20 cellular contexts compared by ENCODE assay signal in genomic region chr17:79276824-79277223, GRCh38.
DNase-seq lines count a peak whose midpoint lies in the region; ATAC-seq, FAIRE-seq and TF ChIP-seq lines count a peak whose summit lies in the region.
"Had no signal": no experiment of that assay in that cellular context is flagged by ENCODE, and none has a peak within 500 bp of the region (broad histone marks: within the 10 kb centered on the region; RNA-seq: fewer than 3 reads in every experiment).

No MANE protein-coding gene starts in this region.

- DNase-seq in HepG2 (ENCODE audit: low spot score) = no peak
- no peak for DNase-seq in right lobe of liver
- peak; percentile 67 for DNase-seq in NCI-H1694 (lab: John Stamatoyannopoulos, UW)
- peak; percentile 41 for DNase-seq in WERI-Rb-1
- DNase-seq in stimulated activated effector memory CD8-positive, alpha-beta T cell treated with anti-CD3 and anti-CD28 coated beads, Interleukin-12 subunit alpha, Interleukin-12 subunit beta, amount 100 ng/mL, for 72 hours (ENCODE audit: low spot score in 2 of 2) = no peak
- DNase-seq in thyroid gland = no peak
- DNase-seq in vagina (ENCODE audit: extremely low spot score in 2 of 2) = no peak
- DNase-seq: CD8-positive, alpha-beta memory T cell; KBM-7; NCI-H1048; NCI-H1436 treated with DMSO at 0.1 percent for 48 hours; NCI-H2081 treated with DMSO at 0.1 percent for 48 hours; NCI-H2227 treated with DMSO at 0.1 percent for 48 hours; NCI-H526 treated with DMSO at 0.1 percent for 48 hours had no signal

- H2AFZ ChIP-seq in HepG2 (ENCODE audit: low read length) = no peak overlapping the region

- no peak overlapping the region for H3K4me3 Mint-ChIP-seq in stimulated activated effector memory CD8-positive, alpha-beta T cell treated with anti-CD3 and anti-CD28 coated beads, Interleukin-12 subunit alpha, Interleukin-12 subunit beta, amount 100 ng/mL, for 72 hours
- H3K4me3 Mint-ChIP-seq: CD8-positive, alpha-beta memory T cell had no signal

- no TSS peak for BruUV-seq in HepG2 (replicated peaks; lab: Mats Ljungman, UMichigan)

- ATAC-seq in HepG2 = no peak
- no peak for ATAC-seq in right lobe of liver
- ATAC-seq in stimulated activated effector memory CD8-positive, alpha-beta T cell treated with anti-CD3 and anti-CD28 coated beads, Interleukin-12 subunit alpha, Interleukin-12 subunit beta, amount 100 ng/mL, for 72 hours = peak; percentile 12
- no peak for ATAC-seq in HG03460 (IDR thresholded peaks at IDR 0.05; ENCODE audit: unreplicated experiment)
- ATAC-seq: Right ventricle myocardium inferior, SK-N-SH treated with all-trans-retinoic acid at 6 μM for 48 hours had no signal

- H3K36me3 ChIP-seq in HepG2 (replicated peaks in 1 of 2; ENCODE audit: control insufficient read depth in 1 of 2, insufficient read depth in 2 of 2, low read length in 2 of 2) (no peaks in the 10 kb centered on the region), right lobe of liver (no peaks in the 10 kb centered on the region), WERI-Rb-1 (0 out of 2 replicates have a peak, but pooled peaks cover 3% of the 10 kb centered on the region), thyroid gland (no peaks in the 10 kb centered on the region), vagina (no peaks in the 10 kb centered on the region)
- H3K36me3 ChIP-seq: BLaER1, HAP-1 had no signal

- CTCF ChIA-PET in HepG2 (lab: Yijun Ruan, JAX; ENCODE audit: low intra/inter-chr PET ratio, low total read pairs) = no interaction called here

- no peaks in the 10 kb centered on the region for H3K79me2 ChIP-seq in HepG2 (ENCODE audit: insufficient read depth, low read length)

- POLR2A ChIA-PET in HepG2 (lab: Yijun Ruan, JAX) = no interaction called here

- no peak for TF ChIP-seq RAD21 in HepG2 (CRISPR knock-in tag; IDR thresholded peaks at IDR 0.05)

- no peaks in the 10 kb centered on the region for H3K36me3 Mint-ChIP-seq in stimulated activated effector memory CD8-positive, alpha-beta T cell treated with anti-CD3 and anti-CD28 coated beads, Interleukin-12 subunit alpha, Interleukin-12 subunit beta, amount 100 ng/mL, for 72 hours
- H3K36me3 Mint-ChIP-seq: CD8-positive, alpha-beta memory T cell had no signal

- no peak for FAIRE-seq in HepG2 (lab: Jason Lieb, UNC)
- FAIRE-seq: GM19239 had no signal

- TF ChIP-seq CTCF in HepG2 (CRISPR knock-in tag; IDR thresholded peaks at IDR 0.05) = no peak
- TF ChIP-seq CTCF in right lobe of liver (IDR thresholded peaks at IDR 0.05) = no peak
- TF ChIP-seq CTCF in WERI-Rb-1 (IDR thresholded peaks at IDR 0.05; ENCODE audit: low read depth, low read length) = no peak
- TF ChIP-seq CTCF in thyroid gland (IDR thresholded peaks at IDR 0.05) = no peak
- no peak for TF ChIP-seq CTCF in vagina (IDR thresholded peaks at IDR 0.05)

- H3K9me3 Mint-ChIP-seq in stimulated activated effector memory CD8-positive, alpha-beta T cell treated with anti-CD3 and anti-CD28 coated beads, Interleukin-12 subunit alpha, Interleukin-12 subunit beta, amount 100 ng/mL, for 72 hours = no peaks in the 10 kb centered on the region
- H3K9me3 Mint-ChIP-seq: CD8-positive, alpha-beta memory T cell had no signal

- H3K27ac Mint-ChIP-seq in stimulated activated effector memory CD8-positive, alpha-beta T cell treated with anti-CD3 and anti-CD28 coated beads, Interleukin-12 subunit alpha, Interleukin-12 subunit beta, amount 100 ng/mL, for 72 hours = no peak overlapping the region
- H3K27ac Mint-ChIP-seq: CD8-positive, alpha-beta memory T cell had no signal

- in situ Hi-C loops in HepG2 (cut with HindIII; ENCODE audit: extremely low pct_ligation_motif_present, low pct_unique_long_range_greater_than_20kb) = no loop called here

- intact Hi-C loops in HepG2 (cut with micrococcal nuclease; ENCODE audit: unreplicated experiment) = no loop called here
- intact Hi-C loops in right lobe of liver (cut with DNase I) = no loop called here
- intact Hi-C loops in thyroid gland (cut with DNase I) = no loop called here
- intact Hi-C loops in vagina (cut with DNase I) = loop anchor here (5.0 kb wide), 1 partner anchor 135 kb away; no protein-coding TSS in a partner anchor

- no peak for TF ChIP-seq EP300 in HepG2 (IDR thresholded peaks at IDR 0.05; ENCODE audit: low read depth in 2 of 2, low read length in 2 of 2)
- TF ChIP-seq EP300 in HepG2 (CRISPR knock-in tag; IDR thresholded peaks at IDR 0.05; ENCODE audit: borderline replicate concordance) = no peak

- H3K4me3 ChIP-seq in HepG2 (replicated peaks in 1 of 3; ENCODE audit: insufficient read depth in 1 of 3, low read depth in 2 of 3, low read length in 3 of 3) = no peak overlapping the region
- H3K4me3 ChIP-seq in right lobe of liver = no peak overlapping the region
- H3K4me3 ChIP-seq in WERI-Rb-1 (ENCODE audit: low read depth, low read length) = no peak overlapping the region
- H3K4me3 ChIP-seq in thyroid gland (replicated peaks in 1 of 3) = no peak overlapping the region
- no peak overlapping the region for H3K4me3 ChIP-seq in vagina
- H3K4me3 ChIP-seq: BLaER1, HAP-1 had no signal

- H3K9me3 ChIP-seq in HepG2 (ENCODE audit: low read length) = no peaks in the 10 kb centered on the region
- H3K9me3 ChIP-seq in right lobe of liver = no peaks in the 10 kb centered on the region
- H3K9me3 ChIP-seq in WERI-Rb-1 (ENCODE audit: severe bottlenecking) = no peaks in the 10 kb centered on the region
- H3K9me3 ChIP-seq in thyroid gland = no peaks in the 10 kb centered on the region
- no peaks in the 10 kb centered on the region for H3K9me3 ChIP-seq in vagina
- H3K9me3 ChIP-seq: BLaER1, HAP-1 had no signal

- no peak overlapping the region for H3K9ac ChIP-seq in HepG2 (ENCODE audit: insufficient read depth, low read depth, low read length)
- H3K9ac ChIP-seq: BLaER1 had no signal

- peaks cover 4% of the 10 kb centered on the region; the same call in 1 of the 2 replicates for H4K20me1 ChIP-seq in HepG2 (ENCODE audit: insufficient read depth, low read length)
- H4K20me1 ChIP-seq: BLaER1 had no signal

- peaks cover 6% of the 10 kb centered on the region for H3K4me1 Mint-ChIP-seq in stimulated activated effector memory CD8-positive, alpha-beta T cell treated with anti-CD3 and anti-CD28 coated beads, Interleukin-12 subunit alpha, Interleukin-12 subunit beta, amount 100 ng/mL, for 72 hours

- WGBS in HepG2 (ENCODE audit: low lambda C conversion rate) = 11% methylated on average over 3 of the region's 3 CpGs
- WGBS in right lobe of liver (ENCODE audit: insufficient coverage, low coverage, low lambda C conversion rate, missing lambda C conversion rate) = no CpG with 5 or more reads among the region's 3 CpGs
- 65 to 74% methylated on average over 2 to 3 of the region's 3 CpGs for WGBS in thyroid gland, 2 donors

- H3K27ac ChIP-seq in HepG2 (ENCODE audit: extremely low read length, insufficient read depth, low read length) (no peak overlapping the region), right lobe of liver (no peak overlapping the region), WERI-Rb-1 (no peak overlapping the region), thyroid gland (no peak overlapping the region), vagina (no peak overlapping the region)
- H3K27ac ChIP-seq: BLaER1 had no signal

- H3K27me3 ChIP-seq in HepG2 (ENCODE audit: control insufficient read depth in 1 of 2, insufficient read depth in 2 of 2, low read length in 2 of 2) (peaks cover 15 to 77% of the 10 kb centered on the region in 2 experiments), right lobe of liver (no peaks in the 10 kb centered on the region), WERI-Rb-1 (ENCODE audit: insufficient read depth, low read depth, severe bottlenecking) (no peaks in the 10 kb centered on the region), thyroid gland (no peaks in the 10 kb centered on the region), vagina (no peaks in the 10 kb centered on the region)
- H3K27me3 ChIP-seq: BLaER1 had no signal

- H3K4me2 ChIP-seq in HepG2 (ENCODE audit: low read depth, low read length) = no peak overlapping the region
- H3K4me2 ChIP-seq: BLaER1 had no signal

- peaks cover 4% of the 10 kb centered on the region for H3K4me1 ChIP-seq in HepG2 (ENCODE audit: insufficient read depth, low read length)
- peaks cover 0 to 9% (median 0%) of the 10 kb centered on the region in 4 donors for H3K4me1 ChIP-seq in right lobe of liver
- no peaks in the 10 kb centered on the region for H3K4me1 ChIP-seq in thyroid gland
- H3K4me1 ChIP-seq in vagina = no peaks in the 10 kb centered on the region
- H3K4me1 ChIP-seq: HAP-1 had no signal

- TF ChIP-seq POLR2A in HepG2 (IDR thresholded peaks at IDR 0.05; ENCODE audit: insufficient read depth in 1 of 2, low read depth in 2 of 2, low read length in 2 of 2) = no peak
- no peak for TF ChIP-seq POLR2A in right lobe of liver (IDR thresholded peaks at IDR 0.05)
- no peak for TF ChIP-seq POLR2A in thyroid gland (IDR thresholded peaks at IDR 0.05)
- no peak for TF ChIP-seq POLR2A in vagina (IDR thresholded peaks at IDR 0.05)

TF ChIP-seq in HepG2, 621 proteins besides CTCF, POLR2A, EP300 and RAD21:
- no peak for TF ChIP-seq CC2D1A (CRISPR knock-in tag; IDR thresholded peaks at IDR 0.05)
- peak; percentile 93 for TF ChIP-seq ATF7 (IDR thresholded peaks at IDR 0.05)
- no peak for TF ChIP-seq ATF7 (CRISPR knock-in tag; IDR thresholded peaks at IDR 0.05)
- peak; percentile 93 for TF ChIP-seq CREB1 (IDR thresholded peaks at IDR 0.05)
- TF ChIP-seq CREB1 (CRISPR knock-in tag; IDR thresholded peaks at IDR 0.05) = no peak
TF ChIP-seq in HepG2: peak in this region for 2.

Comparison
In these comparisons a context has a peak if more than half of its experiments do, and no peak if none do; other contexts are left out.
1. DNase-seq: peak in NCI-H1694 (single experiment) and WERI-Rb-1 (single experiment); none in HepG2 (single experiment), right lobe of liver (0 of 3), stimulated activated effector memory CD8-positive, alpha-beta T cell treated with anti-CD3 and anti-CD28 coated beads, Interleukin-12 subunit alpha, Interleukin-12 subunit beta, amount 100 ng/mL, for 72 hours (0 of 2), thyroid gland (0 of 2) and vagina (0 of 2).